In the genomic region with DNA sequence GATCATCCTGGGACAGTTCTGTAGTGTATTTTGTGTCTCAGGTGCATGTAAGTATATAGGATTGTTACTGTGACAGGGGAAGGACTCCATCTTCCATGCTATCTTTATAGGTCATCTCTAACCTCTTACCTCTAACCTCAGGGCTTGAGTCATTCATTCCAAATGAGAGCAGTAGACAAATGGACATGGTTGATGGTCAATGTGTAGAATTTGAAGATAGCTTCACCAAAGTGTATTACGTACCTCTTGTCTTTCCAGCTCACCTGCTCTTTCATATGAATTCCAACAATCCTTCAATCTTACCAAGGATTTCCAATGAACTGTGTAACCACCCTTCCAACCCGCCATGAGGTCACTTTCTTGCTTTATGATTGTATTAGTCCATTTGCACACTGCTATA, we compare ENCODE assay signal across 3 cellular contexts.
"Had no signal": no experiment of that assay in that cellular context is flagged by ENCODE, and none has a peak within 500 bp of the region (broad histone marks: within the 10 kb centered on the region; RNA-seq: fewer than 3 reads in every experiment).

No MANE protein-coding gene starts in this region.

- ATAC-seq: GM12878 had no signal

- H3K4me3 ChIP-seq: GM12878 had no signal

- DNase-seq: GDM1, GF-D8 had no signal
